Comparison of ENCODE assay signal across 8 cellular contexts in genomic region chr6:148947621-148948444, GRCh38.
DNase-seq lines count a peak whose midpoint lies in the region; ATAC-seq and TF ChIP-seq lines count a peak whose summit lies in the region.

No MANE protein-coding gene starts in this region.

- peak; percentile 86 for TF ChIP-seq CTCF in AG09319 (IDR thresholded peaks at IDR 0.05; ENCODE audit: low read depth, low read length)

- DNase-seq in AG09319 (ENCODE audit: extremely low read depth, low read depth) (peak; percentile 68), HS-5 (ENCODE audit: low read depth) (peak; percentile 51), NOMO-1 (lab: John Stamatoyannopoulos, UW; ENCODE audit: unreplicated experiment in 2 of 2) (peak; percentile 44 to 49), epidermal melanocyte (ENCODE audit: insufficient read length, low spot score) (peak; percentile 48), mucosa of gallbladder (ENCODE audit: low spot score) (peak; percentile 90)
- DNase-seq in activated CD8-positive, alpha-beta memory T cell treated with anti-CD3 and anti-CD28 coated beads for 48 hours (ENCODE audit: low read depth in 2 of 3, low spot score in 2 of 3): peak; percentile 32 to 63 (median 60)
- peak; percentile 69 to 71 for DNase-seq in stimulated activated CD8-positive, alpha-beta memory T cell treated with anti-CD3 and anti-CD28 coated beads, Interleukin-7, amount 100 ng/mL, for 1 hour (ENCODE audit: low read depth in 2 of 2)

- ATAC-seq in GM18868 (IDR thresholded peaks at IDR 0.05; ENCODE audit: unreplicated experiment): peak; percentile 62

Comparison
In these comparisons a context has a peak if more than half of its experiments do, and no peak if none do; other contexts are left out.
1. Peak in every context shown above with its lines: DNase-seq and ATAC-seq.